Comparison of ENCODE assay signal across 10 cellular contexts in the genomic region with DNA sequence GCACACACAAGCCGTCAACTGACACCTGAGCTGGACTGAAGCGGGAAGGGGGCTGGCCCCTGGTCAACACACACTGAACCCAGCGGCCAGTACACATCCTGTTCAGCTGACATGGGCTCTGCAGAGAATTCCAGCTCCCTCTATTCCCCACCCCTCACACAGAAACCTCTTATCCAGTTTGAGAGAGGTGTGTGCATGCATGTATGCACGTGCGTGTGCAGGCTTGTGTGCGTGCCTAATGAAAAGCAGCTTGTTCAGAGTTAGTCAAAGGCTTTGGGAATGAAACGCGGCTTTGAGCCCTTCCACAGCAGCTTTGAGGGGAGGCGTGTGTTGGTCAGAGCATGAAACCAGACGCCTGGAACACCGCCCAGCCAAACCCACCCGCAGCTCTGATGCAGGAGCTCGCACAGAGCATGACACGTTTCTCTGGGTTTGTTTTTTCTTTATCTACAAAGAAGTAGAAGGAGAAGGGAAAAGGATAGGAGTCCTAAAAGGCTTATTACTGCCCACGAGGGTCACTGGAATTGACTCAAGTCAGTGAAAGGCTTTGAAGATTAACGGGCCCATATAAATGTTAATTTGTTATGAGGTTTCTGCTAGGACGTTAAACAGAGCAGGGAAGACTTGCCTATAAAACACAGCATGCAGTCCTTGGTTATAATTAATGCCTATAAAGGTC.
DNase-seq lines count a peak whose midpoint lies in the region; ATAC-seq and TF ChIP-seq lines count a peak whose summit lies in the region.
"Had no signal": no experiment of that assay in that cellular context is flagged by ENCODE, and none has a peak within 500 bp of the region (broad histone marks: within the 10 kb centered on the region; RNA-seq: fewer than 3 reads in every experiment).

No MANE protein-coding gene starts in this region.

- H3K36me3 ChIP-seq in esophagus squamous epithelium (no peaks in the 10 kb centered on the region), parathyroid adenoma (ENCODE audit: control insufficient read depth, insufficient read depth, low read length) (no peaks in the 10 kb centered on the region)

- WGBS in esophagus squamous epithelium, 2 donors = 18 to 28% methylated on average over 9 to 15 of the region's 17 CpGs

- intact Hi-C loops in esophagus squamous epithelium (cut with DNase I) = loop anchor here (10.0 kb wide), 2 partner anchors 65 to 185 kb away; a partner anchor contains a TSS

- H3K9ac ChIP-seq in parathyroid adenoma = no peak overlapping the region
- H3K9ac ChIP-seq: KMS-11 had no signal

- TF ChIP-seq CTCF in esophagus squamous epithelium (IDR thresholded peaks at IDR 0.05) = no peak
- TF ChIP-seq CTCF in parathyroid adenoma (IDR thresholded peaks at IDR 0.05) = no peak

- H3K4me2 ChIP-seq in parathyroid adenoma (ENCODE audit: low read length) = no peak overlapping the region
- H3K4me2 ChIP-seq: KMS-11 had no signal

- H3K79me2 ChIP-seq in parathyroid adenoma = no peaks in the 10 kb centered on the region

- no peak for TF ChIP-seq POLR2A in esophagus squamous epithelium (IDR thresholded peaks at IDR 0.05)

- no peaks in the 10 kb centered on the region for H3K27me3 ChIP-seq in esophagus squamous epithelium
- no peaks in the 10 kb centered on the region for H3K27me3 ChIP-seq in parathyroid adenoma (ENCODE audit: control insufficient read depth, insufficient read depth, low read length)

- peaks cover 50 to 100% (median 86%) of the 10 kb centered on the region in 3 donors for H3K4me1 ChIP-seq in esophagus squamous epithelium
- peaks cover 58% of the 10 kb centered on the region for H3K4me1 ChIP-seq in parathyroid adenoma

- no peak overlapping the region for H3K4me3 ChIP-seq in esophagus squamous epithelium
- no peak overlapping the region for H3K4me3 ChIP-seq in parathyroid adenoma (ENCODE audit: low read depth, low read length)

- H3K9me3 ChIP-seq in esophagus squamous epithelium (no peaks in the 10 kb centered on the region), parathyroid adenoma (ENCODE audit: control insufficient read depth, low read length) (no peaks in the 10 kb centered on the region)

- ATAC-seq in stimulated activated naive CD8-positive, alpha-beta T cell treated with anti-CD3 and anti-CD28 coated beads, Interleukin-15, Interleukin-2, amounts not matched to agents 100 U/mL and 50 U/mL, for 24 hours = no peak
- ATAC-seq in GM18873 (IDR thresholded peaks at IDR 0.05; ENCODE audit: low FRiP score, unreplicated experiment) (no peak), GM21737 (IDR thresholded peaks at IDR 0.05; ENCODE audit: unreplicated experiment) (no peak)

- H2AFZ ChIP-seq in parathyroid adenoma = peak overlapping the region; percentile 58

- H3K27ac ChIP-seq in esophagus squamous epithelium (peak overlapping the region; percentile 65 to 82 (median 77)), parathyroid adenoma (peak overlapping the region; percentile 88)
- H3K27ac ChIP-seq: KMS-11 had no signal

- DNase-seq in EH (ENCODE audit: low read depth) (peak; percentile 88), NCI-H748 (lab: John Stamatoyannopoulos, UW; ENCODE audit: unreplicated experiment) (peak; percentile 91), esophagus squamous epithelium (lab: John Stamatoyannopoulos, UW) (no peak)
- DNase-seq in stimulated activated naive CD8-positive, alpha-beta T cell treated with anti-CD3 and anti-CD28 coated beads, Interleukin-15, Interleukin-2, amounts not matched to agents 100 U/mL and 50 U/mL, for 24 hours = no peak
- no peak for DNase-seq in activated naive CD4-positive, alpha-beta T cell (lab: John Stamatoyannopoulos, UW)
- DNase-seq: stimulated activated CD4-positive, alpha-beta T cell treated with anti-CD3 and anti-CD28 coated beads, Interleukin-15, amount 100 ng/mL, for 24 hours had no signal

Comparison
In these comparisons a context has a peak if more than half of its experiments do, and no peak if none do; other contexts are left out.
1. DNase-seq: peak in EH (single experiment) and NCI-H748 (single experiment); none in esophagus squamous epithelium (single experiment), stimulated activated naive CD8-positive, alpha-beta T cell treated with anti-CD3 and anti-CD28 coated beads, Interleukin-15, Interleukin-2, amounts not matched to agents 100 U/mL and 50 U/mL, for 24 hours (single experiment) and activated naive CD4-positive, alpha-beta T cell (0 of 4).